ENCODE assay signal across 8 cellular contexts in the genomic region with DNA sequence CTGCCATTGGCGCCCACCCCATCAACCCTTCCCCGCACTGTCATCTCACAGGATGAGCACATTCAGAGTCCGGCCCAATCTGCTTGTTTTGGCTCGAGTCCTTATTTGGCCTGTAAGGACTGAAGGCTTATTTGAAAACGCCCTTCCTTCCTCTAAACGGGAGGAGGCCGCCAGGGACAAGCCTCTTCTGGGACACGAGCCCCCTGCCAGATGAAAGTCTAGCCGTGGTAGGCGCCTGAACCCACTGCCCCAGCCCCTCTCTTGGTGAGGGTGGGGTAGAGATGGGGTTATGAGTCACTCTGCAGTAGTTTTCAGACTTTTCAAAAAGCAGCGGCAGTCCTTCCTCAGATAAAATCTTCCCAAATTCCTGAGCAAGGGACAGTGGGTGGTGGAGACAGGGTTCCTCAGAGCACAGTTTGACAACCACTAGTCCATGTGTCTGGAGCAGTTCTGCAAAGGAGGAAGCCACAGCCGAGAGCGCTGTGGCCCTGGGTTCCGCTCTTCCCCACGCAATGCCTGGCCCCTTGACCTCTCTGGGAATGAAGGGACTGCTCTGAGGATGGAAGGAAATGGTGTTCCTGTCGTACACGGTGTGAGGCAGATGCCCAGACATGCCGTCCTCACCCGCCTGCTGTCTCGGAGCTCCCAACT. TPM values are rescaled to one million over a fixed set of nuclear protein-coding genes. Genes with fewer than 3 reads are reported as not detected.
A peak's percentile ranks its signal among the peaks of the same experiment; 100 is the strongest.
DNase-seq lines count a peak whose midpoint lies in the region; ATAC-seq, FAIRE-seq and TF ChIP-seq lines count a peak whose summit lies in the region.

No MANE protein-coding gene starts in this region.

- H3K36me3 ChIP-seq in HUES64 (ENCODE audit: insufficient read depth, low read length), result peaks cover 77% of the 10 kb centered on the region
- H3K36me3 ChIP-seq in adrenal gland (replicated peaks in 1 of 2), result peaks cover 0 to 37% of the 10 kb centered on the region in 2 donors
- H3K36me3 ChIP-seq in kidney (ENCODE audit: control insufficient read depth in 1 of 2, insufficient read depth in 2 of 2, low read length in 2 of 2), result peaks cover 19 to 47% of the 10 kb centered on the region in 2 donors
- H3K36me3 ChIP-seq in thoracic aorta, result peaks cover 24% of the 10 kb centered on the region

- DNase-seq in adrenal gland, result peak in 6 of 7 donors; percentile 42 to 72 (median 53)
- DNase-seq in kidney, result peak; percentile 92
- peak; percentile 43 for DNase-seq in thoracic aorta (ENCODE audit: low spot score)
- DNase-seq in DMS114 treated with DMSO at 0.1 percent for 48 hours (lab: John Stamatoyannopoulos, UW; ENCODE audit: unreplicated experiment), result no peak
- DNase-seq in omental fat pad (ENCODE audit: low spot score), result no peak
- no peak for DNase-seq in DMS53 (lab: John Stamatoyannopoulos, UW)

- WGBS in HUES64, result 87% methylated on average over 20 of the region's 20 CpGs
- WGBS in adrenal gland, 4 donors, result 34 to 41% (median 37%) methylated on average over 16 to 20 of the region's 20 CpGs

- no peak for ATAC-seq in thoracic aorta (ENCODE audit: insufficient number of reproducible peaks, low FRiP score, low read depth)
- ATAC-seq in omental fat pad (ENCODE audit: low FRiP score), result no peak

- FAIRE-seq in kidney (lab: Jason Lieb, UNC), result no peak

- no peak overlapping the region for H3K4me3 ChIP-seq in HUES64 (ENCODE audit: low read length)
- H3K4me3 ChIP-seq in adrenal gland, result no peak overlapping the region
- no peak overlapping the region for H3K4me3 ChIP-seq in kidney (ENCODE audit: low read length in 2 of 2)
- peak overlapping the region; percentile 12 for H3K4me3 ChIP-seq in thoracic aorta

- H3K9me3 ChIP-seq in HUES64 (ENCODE audit: insufficient read depth, low read depth, low read length) (no peaks in the 10 kb centered on the region), adrenal gland (replicated peaks in 1 of 3) (no peaks in the 10 kb centered on the region), kidney (ENCODE audit: control insufficient read depth in 1 of 2, low read length in 2 of 2) (no peaks in the 10 kb centered on the region), thoracic aorta (no peaks in the 10 kb centered on the region)

- H3K4me1 ChIP-seq in HUES64 (ENCODE audit: insufficient read depth, low read length) (peaks cover 62% of the 10 kb centered on the region), adrenal gland (replicated peaks in 1 of 2) (peaks cover 71 to 94% of the 10 kb centered on the region in 2 donors), kidney (ENCODE audit: control insufficient read depth in 1 of 2, insufficient read depth in 1 of 2, low read depth in 1 of 2, low read length in 2 of 2) (peaks cover 92 to 95% of the 10 kb centered on the region in 2 donors), thoracic aorta (ENCODE audit: control insufficient read depth in 1 of 2, low read depth in 2 of 2) (peaks cover 92 to 100% of the 10 kb centered on the region in 2 donors)

- H3K27ac ChIP-seq in 22Rv1 (peak overlapping the region; percentile 70), HUES64 (ENCODE audit: low read depth, low read length) (peak overlapping the region; percentile 94), adrenal gland (peak overlapping the region; percentile 45 to 97 (median 92)), kidney (ENCODE audit: low read depth in 2 of 2, low read length in 2 of 2) (peak overlapping the region; percentile 95 to 97), thoracic aorta (peak overlapping the region; percentile 99 to 100)

- H3K27me3 ChIP-seq in HUES64 (ENCODE audit: insufficient read depth, low read length), result no peaks in the 10 kb centered on the region
- no peaks in the 10 kb centered on the region for H3K27me3 ChIP-seq in adrenal gland
- H3K27me3 ChIP-seq in thoracic aorta (replicated peaks; ENCODE audit: insufficient read depth), result no peaks in the 10 kb centered on the region

- intact Hi-C loops in adrenal gland (cut with DNase I) (no loop called here), kidney (cut with DNase I) (no loop called here)

- TF ChIP-seq CTCF in 22Rv1 (IDR thresholded peaks at IDR 0.05) (no peak), adrenal gland (IDR thresholded peaks at IDR 0.05) (no peak), kidney (IDR thresholded peaks at IDR 0.05; ENCODE audit: borderline replicate concordance, extremely low read depth, insufficient read depth) (no peak), thoracic aorta (IDR thresholded peaks at IDR 0.05) (no peak), omental fat pad (IDR thresholded peaks at IDR 0.05) (no peak)

- peak overlapping the region; percentile 82 for H3K9ac ChIP-seq in HUES64 (ENCODE audit: low read depth, low read length)
- H3K9ac ChIP-seq in kidney (ENCODE audit: low read length in 2 of 2), result peak overlapping the region; percentile 20 to 85

- no peak for TF ChIP-seq POLR2A in adrenal gland (IDR thresholded peaks at IDR 0.05)

RNA-seq across cellular contexts. Expression of gene MYH9, which starts 57.0 kb away (rescaled TPM):
- polyA plus RNA-seq in HUES64 (2013, experiment 1 of 2), result 117 TPM
- 121 TPM for polyA plus RNA-seq in HUES64 (2013, experiment 2 of 2)
- 100 to 1,000 TPM; 294 to 427 (median 369) TPM for total RNA-seq in adrenal gland
- 100 to 1,000 TPM in 2 of 3 donors, 10 to 100 TPM in 1; 96.2 to 164 (median 133) TPM for polyA plus RNA-seq in adrenal gland
- total RNA-seq in kidney, result 655 TPM
- polyA plus RNA-seq in kidney (ENCODE audit: insufficient read depth, low read depth, low replicate concordance), result 85.2 TPM
- total RNA-seq in thoracic aorta, result 1,000 to 10,000 TPM; 1,447 to 1,631 TPM
- total RNA-seq in omental fat pad, result 100 to 1,000 TPM; 225 to 463 (median 370) TPM

Comparison
In these comparisons a context has a peak if more than half of its experiments do, and no peak if none do; other contexts are left out.
1. DNase-seq: peak in adrenal gland (6 of 7), kidney (single experiment) and thoracic aorta (single experiment); none in DMS114 treated with DMSO at 0.1 percent for 48 hours (single experiment), omental fat pad (single experiment) and DMS53 (single experiment).
2. Peak in every context shown above with its lines, with median percentiles within 50 percentile points of each other: H3K27ac ChIP-seq.